ENCODE assay signal across 8 cellular contexts in genomic region chr1:145281037-145281727, GRCh38. TPM values are rescaled to one million over a fixed set of nuclear protein-coding genes. Genes with fewer than 3 reads are reported as not detected.
A peak's percentile ranks its signal among the peaks of the same experiment; 100 is the strongest.
DNase-seq lines count a peak whose midpoint lies in the region; ATAC-seq and TF ChIP-seq lines count a peak whose summit lies in the region.
"Not testable (repeated sequence)": the region's sequence is repeated elsewhere in the genome, so short reads cannot be mapped to it uniquely, and the experiment has no call there.

No MANE protein-coding gene starts in this region.

- not testable (repeated sequence) for H3K27me3 Mint-ChIP-seq in neural progenitor cell (ENCODE audit: insufficient read depth, low read depth)

- POLR2A ChIA-PET in HEK293 (lab: Yijun Ruan, JAX), result interaction anchor here (0.6 to 1.3 kb wide), 4 partner anchors 184 to 1773 kb away, joined by 3 to 13 read pairs (median 4); partner anchors contain the start of gene PIAS3

- not testable (repeated sequence) for H3K36me3 ChIP-seq in HEK293 (ENCODE audit: control insufficient read depth in 2 of 2, insufficient read depth in 1 of 2, low read length in 2 of 2); neural progenitor cell

- H4K20me1 ChIP-seq in neural progenitor cell (ENCODE audit: low read depth), result not testable (repeated sequence)

- peak; percentile 50 for DNase-seq in GM03348 (ENCODE audit: low spot score)
- peak; percentile 98 for DNase-seq in MV-4-11 (lab: John Stamatoyannopoulos, UW)
- peak; percentile 99 to 100 for DNase-seq in SHP77 (lab: John Stamatoyannopoulos, UW)
- DNase-seq in activated effector memory CD4-positive, alpha-beta T cell treated with Interleukin-2 at 50 U/mL for 16 hours, result peak; percentile 71
- DNase-seq in fibroblast of the aortic adventitia (ENCODE audit: low read depth), result peak; percentile 94
- DNase-seq in neural progenitor cell (ENCODE audit: low spot score), result peak; percentile 94
- peak; percentile 83 for DNase-seq in stimulated activated naive CD8-positive, alpha-beta T cell treated with anti-CD3 and anti-CD28 coated beads, Interleukin-15, Interleukin-2, amounts not matched to agents 100 U/mL and 50 U/mL, for 24 hours

- peak; percentile 93 for ATAC-seq in stimulated activated naive CD8-positive, alpha-beta T cell treated with anti-CD3 and anti-CD28 coated beads, Interleukin-15, Interleukin-2, amounts not matched to agents 100 U/mL and 50 U/mL, for 24 hours

- H3K27ac ChIP-seq in HEK293 (ENCODE audit: extremely low read depth, low read depth, low read length) (peak overlapping the region; percentile 70), neural progenitor cell (peak overlapping the region; percentile 94)

- H3K79me2 ChIP-seq in neural progenitor cell (ENCODE audit: low read depth), result not testable (repeated sequence)

- H3K36me3 Mint-ChIP-seq in neural progenitor cell, result not testable (repeated sequence)

- H3K4me2 ChIP-seq in neural progenitor cell, result peak overlapping the region; percentile 70

- not testable (repeated sequence) for H3K4me1 Mint-ChIP-seq in neural progenitor cell

- H3K4me3 Mint-ChIP-seq in neural progenitor cell, result peak overlapping the region; percentile 83

- CTCF ChIA-PET in HEK293 (lab: Yijun Ruan, JAX), result not testable (repeated sequence)

- not testable (repeated sequence) for H3K9ac ChIP-seq in neural progenitor cell

- H2AFZ ChIP-seq in neural progenitor cell (replicated peaks), result not testable (repeated sequence)

- not testable (repeated sequence) for H3K9me3 ChIP-seq in HEK293 (ENCODE audit: control insufficient read depth, insufficient read depth, low read depth, low read length); neural progenitor cell (ENCODE audit: low read depth)

- TF ChIP-seq CTCF in HEK293 (tag by site-specific recombination; IDR thresholded peaks at IDR 0.05); fibroblast of the aortic adventitia (IDR thresholded peaks at IDR 0.05; ENCODE audit: insufficient read depth, low read length); neural progenitor cell (IDR thresholded peaks at IDR 0.05): not testable (repeated sequence)

- not testable (repeated sequence) for H3K4me1 ChIP-seq in HEK293 (ENCODE audit: control insufficient read depth, insufficient read depth, low read length); neural progenitor cell

- H3K27ac Mint-ChIP-seq in neural progenitor cell, result peak overlapping the region; percentile 96

- peak overlapping the region; percentile 27 for H3K4me3 ChIP-seq in HEK293 (ENCODE audit: low read depth, low read length)
- H3K4me3 ChIP-seq in fibroblast of the aortic adventitia (ENCODE audit: low read depth, low read length), result peak overlapping the region; percentile 71
- peak overlapping the region; percentile 42 for H3K4me3 ChIP-seq in neural progenitor cell

- not testable (repeated sequence) for H3F3A ChIP-seq in neural progenitor cell (ENCODE audit: low read depth)

- not testable (repeated sequence) for H3K9me3 Mint-ChIP-seq in neural progenitor cell

- not testable (repeated sequence) for H3K27me3 ChIP-seq in neural progenitor cell

TF ChIP-seq in HEK293, 187 proteins besides CTCF, POLR2A, EP300 and RAD21 (continues in another document):
- TF ChIP-seq GLI2 (tag by site-specific recombination; IDR thresholded peaks at IDR 0.05; ENCODE audit: borderline replicate concordance, low read depth) (peak; percentile 18; the same call in 1 of the 2 replicates), ZNF146 (tag by site-specific recombination; IDR thresholded peaks at IDR 0.05) (peak; percentile 91), ZNF513 (tag by site-specific recombination; IDR thresholded peaks at IDR 0.05) (peak; percentile 21; the same call in 1 of the 2 replicates), ZBTB20 (tag by site-specific recombination; IDR thresholded peaks at IDR 0.05) (peak; percentile 96), ZNF639 (tag by site-specific recombination; IDR thresholded peaks at IDR 0.05) (peak; percentile 97), ZBTB21 (tag by site-specific recombination; IDR thresholded peaks at IDR 0.05) (peak; percentile 8; the same call in 1 of the 2 replicates), ZNF654 (tag by site-specific recombination; IDR thresholded peaks at IDR 0.05; ENCODE audit: low read depth) (peak; percentile 20; the same call in 1 of the 2 replicates), ZNF837 (tag by site-specific recombination; IDR thresholded peaks at IDR 0.05) (peak; percentile 98), FEZF1 (tag by site-specific recombination; IDR thresholded peaks at IDR 0.05) (peak; percentile 39), ZNF324 (tag by site-specific recombination; IDR thresholded peaks at IDR 0.05) (peak; percentile 83), ZNF433 (tag by site-specific recombination; IDR thresholded peaks at IDR 0.05; ENCODE audit: low read depth) (peak; percentile 14; the same call in 1 of the 2 replicates), KLF10 (tag by site-specific recombination; IDR thresholded peaks at IDR 0.05) (peak; percentile 94), ZNF362 (tag by site-specific recombination; IDR thresholded peaks at IDR 0.05) (peak; percentile 73), ZBTB17 (tag by site-specific recombination; IDR thresholded peaks at IDR 0.05) (peak; percentile 88), TSHZ1 (tag by site-specific recombination; IDR thresholded peaks at IDR 0.05; ENCODE audit: borderline replicate concordance) (peak; percentile 65; the same call in 1 of the 2 replicates)

RNA-seq across cellular contexts. Expression of gene PPIAL4D, which starts 39.2 kb away (rescaled TPM):
- total RNA-seq in fibroblast of the aortic adventitia (ENCODE audit: low replicate concordance), result not detected in 2 replicates
- not detected in 2 replicates for total RNA-seq in neural progenitor cell (ENCODE audit: low replicate concordance)

Comparison
In these comparisons a context has a peak if more than half of its experiments do, and no peak if none do; other contexts are left out.
1. Peak in every context shown above with its lines: DNase-seq, ATAC-seq, H3K4me3 ChIP-seq and H3K27ac ChIP-seq.